1 cellular context compared by ENCODE assay signal in the genomic region with DNA sequence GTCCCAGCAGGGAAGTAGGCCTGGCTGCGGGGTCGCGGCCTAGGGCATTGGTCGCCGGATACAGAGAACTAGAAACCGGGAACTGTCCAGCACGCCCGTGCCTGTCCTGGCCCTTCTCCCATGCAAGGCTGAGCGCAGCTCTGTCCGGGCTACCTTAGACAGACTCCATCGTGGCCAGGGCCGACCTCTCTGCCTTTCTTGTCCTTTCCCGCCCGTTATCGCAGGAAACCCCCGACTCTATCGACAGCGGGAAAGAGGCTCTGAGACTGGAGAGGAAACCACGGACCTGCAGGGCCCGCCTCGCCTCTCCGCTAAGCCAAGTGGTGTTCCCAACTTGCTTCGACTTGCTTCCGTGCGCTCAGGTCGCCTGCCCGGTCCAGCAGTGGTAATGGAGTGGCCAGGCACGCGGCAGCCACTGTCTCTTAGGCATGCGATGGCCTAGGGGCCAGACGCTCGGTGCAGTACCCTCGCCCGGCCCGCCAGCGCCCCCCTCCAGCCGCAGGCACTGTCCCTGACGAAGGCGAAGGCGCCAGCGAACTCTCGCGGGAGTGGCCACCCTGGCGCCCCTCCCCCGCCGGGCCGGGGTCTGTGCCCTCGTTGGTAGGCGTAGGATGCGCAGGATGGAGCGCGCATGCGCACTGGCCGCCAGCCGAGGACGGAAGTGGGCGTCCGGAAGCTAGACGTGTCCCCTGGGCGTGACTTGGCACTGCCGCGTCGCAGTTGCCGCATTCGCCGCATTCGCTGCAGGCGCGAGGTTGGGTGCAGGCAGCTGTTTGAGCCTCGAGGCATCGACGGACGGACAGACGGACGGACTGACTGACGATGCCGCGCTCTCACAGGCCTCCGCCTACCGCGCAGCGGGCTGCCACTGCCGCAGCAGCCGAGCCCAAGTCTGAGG.
TF ChIP-seq lines count a peak whose summit lies in the region.

No MANE protein-coding gene starts in this region.

TF ChIP-seq in endothelial cell of umbilical vein, 7 proteins besides CTCF, POLR2A, EP300 and RAD21:
- TF ChIP-seq, protein P1, sequence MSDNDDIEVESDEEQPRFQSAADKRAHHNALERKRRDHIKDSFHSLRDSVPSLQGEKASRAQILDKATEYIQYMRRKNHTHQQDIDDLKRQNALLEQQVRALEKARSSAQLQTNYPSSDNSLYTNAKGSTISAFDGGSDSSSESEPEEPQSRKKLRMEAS (IDR thresholded peaks at IDR 0.05; ENCODE audit: insufficient read depth, insufficient read length) = peak; percentile 15
- TF ChIP-seq POLR2AphosphoS5 (IDR thresholded peaks at IDR 0.05; ENCODE audit: insufficient read depth, low read depth, low read length) = no peak
